Comparison of ENCODE assay signal across 15 cellular contexts in the genomic region with DNA sequence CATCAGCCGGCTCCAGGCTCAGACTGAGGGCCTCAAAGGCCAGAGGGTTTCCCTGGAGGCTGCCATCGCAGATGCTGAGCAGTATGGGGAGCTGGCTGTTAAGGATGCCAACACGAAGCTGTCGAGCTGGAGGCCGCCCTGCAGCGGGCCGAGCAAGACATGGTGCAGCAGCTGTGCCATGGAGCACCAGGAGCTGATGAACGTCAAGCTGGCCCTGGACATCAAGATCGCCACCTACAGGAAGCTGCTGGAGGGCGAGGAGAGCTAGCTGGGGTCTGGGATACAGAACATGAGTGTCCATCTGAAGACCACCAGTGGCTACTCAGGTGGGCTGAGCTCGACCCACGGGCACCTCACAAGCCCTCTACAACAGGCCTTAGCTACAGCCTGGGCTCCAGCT. TPM values are rescaled to one million over a fixed set of nuclear protein-coding genes. Genes with fewer than 3 reads are reported as not detected.
DNase-seq lines count a peak whose midpoint lies in the region; ATAC-seq and TF ChIP-seq lines count a peak whose summit lies in the region.
"Had no signal": no experiment of that assay in that cellular context is flagged by ENCODE, and none has a peak within 500 bp of the region (broad histone marks: within the 10 kb centered on the region; RNA-seq: fewer than 3 reads in every experiment).

No MANE protein-coding gene starts in this region.

- BruUV-seq in A673 (replicated peaks; lab: Mats Ljungman, UMichigan) = no TSS peak

- intact Hi-C loops in A673 (cut with micrococcal nuclease; ENCODE audit: unreplicated experiment) = no loop called here
- intact Hi-C loops in esophagus muscularis mucosa (cut with DNase I) = no loop called here
- intact Hi-C loops in gastrocnemius medialis (cut with DNase I; ENCODE audit: low total_unique reads) = no loop called here

- peak; percentile 10 for DNase-seq in A673 (ENCODE audit: low spot score)
- peak; percentile 39 for DNase-seq in NB4 (ENCODE audit: low read depth)
- peak; percentile 72 for DNase-seq in esophagus muscularis mucosa (ENCODE audit: extremely low spot score)
- DNase-seq in gastrocnemius medialis = no peak
- DNase-seq in SHP77 treated with DMSO at 0.1 percent for 48 hours (lab: John Stamatoyannopoulos, UW) = no peak
- no peak for DNase-seq in NCI-H2081 treated with DMSO at 0.1 percent for 48 hours (lab: John Stamatoyannopoulos, UW)
- DNase-seq in effector CD8-positive, alpha-beta T cell (lab: John Stamatoyannopoulos, UW) = no peak
- DNase-seq: activated CD4-positive, alpha-beta T cell treated with anti-CD3 and anti-CD28 coated beads, Interleukin-2, amount 50 U/mL, for 4 hours; activated naive CD4-positive, alpha-beta T cell; esophagus squamous epithelium; NCI-H2029 treated with DMSO at 0.1 percent for 48 hours; stimulated activated CD4-positive, alpha-beta T cell treated with anti-CD3 and anti-CD28 coated beads, Interleukin-4, amount 100 ng/mL, for 4 hours had no signal

- TF ChIP-seq EP300 in esophagus muscularis mucosa (IDR thresholded peaks at IDR 0.05) = no peak

- no peak overlapping the region for H3K4me2 ChIP-seq in DOHH2 (ENCODE audit: low read length)

- POLR2A ChIA-PET in A673 (lab: Charles Lee; ENCODE audit: low non-redundant PET) = interaction anchor here (0.6 kb wide), 1 partner anchor 184 kb away, joined by 3 read pairs; a partner anchor contains a TSS

- no peaks in the 10 kb centered on the region for H3K9me2 ChIP-seq in DOHH2 (replicated peaks; ENCODE audit: control insufficient read depth, low read length)

- in situ Hi-C loops in gastrocnemius medialis (cut with MboI; ENCODE audit: low sequenced_read_pairs in 4 of 4) = no loop called here

- no peaks in the 10 kb centered on the region for H4K20me1 ChIP-seq in DOHH2 (ENCODE audit: control insufficient read depth, insufficient read depth, low read depth, low read length)

- no peaks in the 10 kb centered on the region for H3K4me1 ChIP-seq in A673 (ENCODE audit: insufficient read depth, low read length, poor library complexity, severe bottlenecking)
- no peaks in the 10 kb centered on the region for H3K4me1 ChIP-seq in DOHH2 (ENCODE audit: control insufficient read depth, low read length)
- peaks cover 9 to 19% (median 15%) of the 10 kb centered on the region in 4 donors for H3K4me1 ChIP-seq in esophagus muscularis mucosa
- H3K4me1 ChIP-seq in gastrocnemius medialis = no peaks in the 10 kb centered on the region

- no peaks in the 10 kb centered on the region for H3K79me2 ChIP-seq in DOHH2 (ENCODE audit: control insufficient read depth, low read length)

- no peak for ATAC-seq in gastrocnemius medialis
- ATAC-seq: mucosa of descending colon; stimulated activated naive CD8-positive, alpha-beta T cell treated with anti-CD3 and anti-CD28 coated beads, Interleukin-15, amount 100 ng/mL, for 72 hours had no signal

- CTCF ChIA-PET in A673 (lab: Charles Lee) = no interaction called here

- no peak for TF ChIP-seq POLR2A in NB4 (IDR thresholded peaks at IDR 0.05; ENCODE audit: extremely low read depth, insufficient read length)
- TF ChIP-seq POLR2A in esophagus muscularis mucosa (IDR thresholded peaks at IDR 0.05; ENCODE audit: low read depth) = no peak
- no peak for TF ChIP-seq POLR2A in gastrocnemius medialis (IDR thresholded peaks at IDR 0.05)

- no peaks in the 10 kb centered on the region for H3F3A ChIP-seq in DOHH2 (ENCODE audit: control insufficient read depth, insufficient read depth)

- H3K36me3 ChIP-seq in A673 (ENCODE audit: insufficient read depth, low read length, poor library complexity, severe bottlenecking) (no peaks in the 10 kb centered on the region), DOHH2 (ENCODE audit: control insufficient read depth, low read length) (no peaks in the 10 kb centered on the region), esophagus muscularis mucosa (no peaks in the 10 kb centered on the region), gastrocnemius medialis (no peaks in the 10 kb centered on the region)
- H3K36me3 ChIP-seq: esophagus squamous epithelium had no signal

- peaks cover 16% of the 10 kb centered on the region for H3K27me3 ChIP-seq in A673 (replicated peaks; ENCODE audit: insufficient read depth, low read depth, low read length, poor library complexity)
- peaks cover 24% of the 10 kb centered on the region for H3K27me3 ChIP-seq in DOHH2 (ENCODE audit: control insufficient read depth, low read length)
- peaks cover 0 to 7% (median 0%) of the 10 kb centered on the region in 4 donors for H3K27me3 ChIP-seq in esophagus muscularis mucosa
- peaks cover 5 to 17% (median 9%) of the 10 kb centered on the region in 3 donors for H3K27me3 ChIP-seq in gastrocnemius medialis

- WGBS in esophagus muscularis mucosa = 90% methylated on average over 9 of the region's 12 CpGs

- H3K27ac ChIP-seq in A673 (ENCODE audit: low read depth, low read length, poor library complexity, severe bottlenecking) = no peak overlapping the region
- no peak overlapping the region for H3K27ac ChIP-seq in DOHH2 (ENCODE audit: low read depth, low read length)
- H3K27ac ChIP-seq in esophagus muscularis mucosa (replicated peaks in 1 of 4) = no peak overlapping the region
- no peak overlapping the region for H3K27ac ChIP-seq in gastrocnemius medialis
- H3K27ac ChIP-seq: esophagus squamous epithelium had no signal

- H3K4me3 ChIP-seq in A673 (ENCODE audit: low read depth, low read length, poor library complexity, severe bottlenecking) = no peak overlapping the region
- H3K4me3 ChIP-seq in DOHH2 (ENCODE audit: low read length) = no peak overlapping the region
- no peak overlapping the region for H3K4me3 ChIP-seq in NB4 (ENCODE audit: low read depth, low read length)
- H3K4me3 ChIP-seq in esophagus muscularis mucosa = no peak overlapping the region
- no peak overlapping the region for H3K4me3 ChIP-seq in gastrocnemius medialis
- H3K4me3 ChIP-seq: esophagus squamous epithelium, mucosa of descending colon had no signal

- peak; percentile 59 for TF ChIP-seq CTCF in A673 (conservative IDR thresholded peaks at IDR 0.05; ENCODE audit: low read depth, low read length)
- TF ChIP-seq CTCF in DOHH2 (IDR thresholded peaks at IDR 0.05; ENCODE audit: low read depth, low read length, poor library complexity, severe bottlenecking) = peak; percentile 29
- peak; percentile 54 for TF ChIP-seq CTCF in NB4 (IDR thresholded peaks at IDR 0.05; ENCODE audit: low read depth, low read length)
- TF ChIP-seq CTCF in esophagus muscularis mucosa (IDR thresholded peaks at IDR 0.05) = peak in 1 of 3 experiments; percentile 15
- TF ChIP-seq CTCF in gastrocnemius medialis (IDR thresholded peaks at IDR 0.05 in 4 of 5, conservative IDR thresholded peaks at IDR 0.05 in 1 of 5) = no peak

- H3K9me3 ChIP-seq in A673 (ENCODE audit: low read depth, low read length, poor library complexity, severe bottlenecking) (no peaks in the 10 kb centered on the region), DOHH2 (ENCODE audit: control insufficient read depth, insufficient read depth, low read length) (no peaks in the 10 kb centered on the region), esophagus muscularis mucosa (no peaks in the 10 kb centered on the region), gastrocnemius medialis (no peaks in the 10 kb centered on the region)
- H3K9me3 ChIP-seq: esophagus squamous epithelium, mucosa of descending colon had no signal

RNA-seq across cellular contexts. Expression of a gene that starts 4.0 kb away (rescaled TPM):
- total RNA-seq in A673 (2021) = 1.1 and 1.4 TPM in 2 replicates
- total RNA-seq in esophagus muscularis mucosa = 10 to 100 TPM in 1 of 4 donors, 1 to 10 TPM in 3; 1.7 to 11.5 (median 8.2) TPM
- 1 to 10 TPM in 3 of 4 donors, under 1 TPM in 1; 0.24 to 3.6 (median 2.3) TPM for total RNA-seq in gastrocnemius medialis

Comparison
In these comparisons a context has a peak if more than half of its experiments do, and no peak if none do; other contexts are left out.
1. DNase-seq: peak in A673 (single experiment), NB4 (single experiment) and esophagus muscularis mucosa (single experiment); none in gastrocnemius medialis (0 of 2), SHP77 treated with DMSO at 0.1 percent for 48 hours (single experiment), NCI-H2081 treated with DMSO at 0.1 percent for 48 hours (single experiment) and effector CD8-positive, alpha-beta T cell (single experiment).
2. CTCF ChIP-seq: peak in A673 (single experiment), DOHH2 (single experiment) and NB4 (single experiment); none in gastrocnemius medialis (0 of 5).